ENCODE assay signal across 1 cellular context in genomic region chr7:149261829-149262617, GRCh38.
TF ChIP-seq lines count a peak whose summit lies in the region.

Gene ZNF783, plus strand, starts transcription at chr7:149262196. Its CDS starts 138 bp downstream, at chr7:149262334.

TF ChIP-seq in WTC11, 78 proteins besides CTCF, POLR2A, EP300 and RAD21 (continued from another document and continues in another):
- TF ChIP-seq ZSCAN18 (CRISPR knock-in tag; IDR thresholded peaks at IDR 0.05), result no peak
- TF ChIP-seq ARID4B (CRISPR knock-in tag; IDR thresholded peaks at IDR 0.05; ENCODE audit: borderline replicate concordance), result peak; percentile 78
- no peak for TF ChIP-seq ZNF219 (CRISPR knock-in tag; IDR thresholded peaks at IDR 0.05; ENCODE audit: borderline replicate concordance)
- TF ChIP-seq ESRRA (CRISPR knock-in tag; IDR thresholded peaks at IDR 0.05; ENCODE audit: borderline replicate concordance), result peak; percentile 83; the same call in 1 of the 2 replicates
- no peak for TF ChIP-seq ZNF317 (CRISPR knock-in tag; IDR thresholded peaks at IDR 0.05; ENCODE audit: borderline replicate concordance, low read depth)
- no peak for TF ChIP-seq RORB (CRISPR knock-in tag; IDR thresholded peaks at IDR 0.05)
- TF ChIP-seq NR3C1 (CRISPR knock-in tag; conservative IDR thresholded peaks at IDR 0.05; ENCODE audit: low read depth), result no peak; the same call in 1 of the 2 replicates
- TF ChIP-seq EMX1 (CRISPR knock-in tag; IDR thresholded peaks at IDR 0.05), result peak; percentile 52; the same call in 1 of the 2 replicates
- TF ChIP-seq MXD4 (CRISPR knock-in tag; IDR thresholded peaks at IDR 0.05; ENCODE audit: borderline replicate concordance), result no peak
- no peak for TF ChIP-seq MLX (CRISPR knock-in tag; IDR thresholded peaks at IDR 0.05)
- TF ChIP-seq ZNF121 (CRISPR knock-in tag; IDR thresholded peaks at IDR 0.05), result no peak; the same call in 1 of the 2 replicates
- 0 out of 2 replicates have a peak, but pooled peaks have one; percentile 80 for TF ChIP-seq STAT6 (CRISPR knock-in tag; conservative IDR thresholded peaks at IDR 0.05; ENCODE audit: low read depth)
- TF ChIP-seq SMAD4 (CRISPR knock-in tag; IDR thresholded peaks at IDR 0.05), result no peak
- TF ChIP-seq SMAD3 (CRISPR knock-in tag; IDR thresholded peaks at IDR 0.05; ENCODE audit: borderline replicate concordance), result peak; percentile 83
- peak; percentile 91 for TF ChIP-seq USF2 (CRISPR knock-in tag; IDR thresholded peaks at IDR 0.05)
- no peak for TF ChIP-seq GRHL2 (CRISPR knock-in tag; IDR thresholded peaks at IDR 0.05; ENCODE audit: insufficient replicate concordance, severe bottlenecking)
- TF ChIP-seq PREB (CRISPR knock-in tag; IDR thresholded peaks at IDR 0.05; ENCODE audit: borderline replicate concordance), result no peak
- peak; percentile 84; the same call in 1 of the 2 replicates for TF ChIP-seq MYBL2 (CRISPR knock-in tag; IDR thresholded peaks at IDR 0.05)
- no peak for TF ChIP-seq HMGA2 (CRISPR knock-in tag; IDR thresholded peaks at IDR 0.05)
- TF ChIP-seq CBFB (CRISPR knock-in tag; IDR thresholded peaks at IDR 0.05; ENCODE audit: low read depth), result no peak; the same call in 1 of the 2 replicates
- TF ChIP-seq ZBTB43 (CRISPR knock-in tag; IDR thresholded peaks at IDR 0.05), result no peak
- TF ChIP-seq AR (CRISPR knock-in tag; IDR thresholded peaks at IDR 0.05), result no peak
- TF ChIP-seq IRF2 (CRISPR knock-in tag; IDR thresholded peaks at IDR 0.05; ENCODE audit: borderline replicate concordance, low read depth), result peak; percentile 83; the same call in 1 of the 2 replicates
- TF ChIP-seq TEAD4 (CRISPR knock-in tag; IDR thresholded peaks at IDR 0.05), result no peak
- TF ChIP-seq TP53 (CRISPR knock-in tag; IDR thresholded peaks at IDR 0.05), result peak; percentile 96
- no peak for TF ChIP-seq AFF4 (CRISPR knock-in tag; IDR thresholded peaks at IDR 0.05; ENCODE audit: borderline replicate concordance)
- TF ChIP-seq SP1 (CRISPR knock-in tag; conservative IDR thresholded peaks at IDR 0.05), result no peak; the same call in 1 of the 2 replicates
- TF ChIP-seq E2F5 (CRISPR knock-in tag; IDR thresholded peaks at IDR 0.05), result peak; percentile 88; the same call in 1 of the 2 replicates
- TF ChIP-seq ZNF396 (CRISPR knock-in tag; IDR thresholded peaks at IDR 0.05; ENCODE audit: borderline replicate concordance), result no peak
- no peak for TF ChIP-seq ZNF425 (CRISPR knock-in tag; conservative IDR thresholded peaks at IDR 0.05)
